28 cellular contexts compared by ENCODE assay signal in the genomic region with DNA sequence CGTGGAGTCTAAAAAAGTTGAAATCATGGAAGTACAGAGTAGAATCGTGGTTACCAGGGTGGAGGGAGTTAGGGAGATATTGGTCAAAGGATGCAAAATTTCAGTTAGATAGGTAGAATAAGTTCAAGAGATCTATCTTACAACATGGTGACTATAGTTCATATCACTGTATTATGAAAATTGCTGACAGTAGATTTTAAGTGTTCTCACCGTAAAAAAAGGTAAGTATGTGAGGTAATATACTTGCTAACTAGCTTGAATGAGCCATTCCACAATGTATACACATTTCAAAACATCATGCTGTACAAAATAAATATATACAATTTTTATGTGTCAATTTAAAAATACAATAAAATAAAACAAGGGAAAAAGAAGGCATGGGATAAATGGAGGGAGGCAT.
"Had no signal": no experiment of that assay in that cellular context is flagged by ENCODE, and none has a peak within 500 bp of the region (broad histone marks: within the 10 kb centered on the region; RNA-seq: fewer than 3 reads in every experiment).

No MANE protein-coding gene starts in this region.

- ATAC-seq: effector memory CD8-positive, alpha-beta T cell; esophagus mucosa; foreskin keratinocyte; gastrocnemius medialis; gastroesophageal sphincter; heart left ventricle; heart right ventricle had no signal

- H3K27me3 ChIP-seq: colonic mucosa, dorsolateral prefrontal cortex, esophagus muscularis mucosa, esophagus squamous epithelium, foreskin keratinocyte, gastrocnemius medialis, gastroesophageal sphincter, heart left ventricle, heart right ventricle had no signal

- H3K4me3 ChIP-seq: colonic mucosa, coronary artery, dorsolateral prefrontal cortex, esophagus muscularis mucosa, esophagus squamous epithelium, gastrocnemius medialis, gastroesophageal sphincter, heart left ventricle, heart right ventricle had no signal

- H3K4me1 ChIP-seq: colonic mucosa, esophagus muscularis mucosa, esophagus squamous epithelium, foreskin keratinocyte, gastrocnemius medialis, gastroesophageal sphincter, heart left ventricle, heart right ventricle had no signal

- H3K9me3 ChIP-seq: colonic mucosa, esophagus muscularis mucosa, gastroesophageal sphincter had no signal

- H3K27ac ChIP-seq: colonic mucosa, coronary artery, dorsolateral prefrontal cortex, epithelial cell of prostate, esophagus muscularis mucosa, esophagus squamous epithelium, foreskin keratinocyte, gastrocnemius medialis, gastroesophageal sphincter, heart left ventricle, heart right ventricle had no signal

- DNase-seq: colonic mucosa; cortex of kidney; dermis blood vessel endothelial cell; dorsolateral prefrontal cortex; effector CD4-positive, alpha-beta T cell; effector CD8-positive, alpha-beta T cell; effector memory CD4-positive, alpha-beta T cell; effector memory CD8-positive, alpha-beta T cell; endodermal cell; erythroblast; esophagus squamous epithelium; foreskin fibroblast; foreskin keratinocyte; foreskin melanocyte; gastrocnemius medialis; glutamatergic neuron; head of caudate nucleus; heart left ventricle; heart right ventricle had no signal

- FAIRE-seq: colon, endometrium, endothelial cell of umbilical vein, frontal cortex had no signal

- H3K36me3 ChIP-seq: colonic mucosa, esophagus muscularis mucosa, esophagus squamous epithelium, gastrocnemius medialis, gastroesophageal sphincter, heart left ventricle, heart right ventricle had no signal
